ENCODE assay signal across 13 cellular contexts in the genomic region with DNA sequence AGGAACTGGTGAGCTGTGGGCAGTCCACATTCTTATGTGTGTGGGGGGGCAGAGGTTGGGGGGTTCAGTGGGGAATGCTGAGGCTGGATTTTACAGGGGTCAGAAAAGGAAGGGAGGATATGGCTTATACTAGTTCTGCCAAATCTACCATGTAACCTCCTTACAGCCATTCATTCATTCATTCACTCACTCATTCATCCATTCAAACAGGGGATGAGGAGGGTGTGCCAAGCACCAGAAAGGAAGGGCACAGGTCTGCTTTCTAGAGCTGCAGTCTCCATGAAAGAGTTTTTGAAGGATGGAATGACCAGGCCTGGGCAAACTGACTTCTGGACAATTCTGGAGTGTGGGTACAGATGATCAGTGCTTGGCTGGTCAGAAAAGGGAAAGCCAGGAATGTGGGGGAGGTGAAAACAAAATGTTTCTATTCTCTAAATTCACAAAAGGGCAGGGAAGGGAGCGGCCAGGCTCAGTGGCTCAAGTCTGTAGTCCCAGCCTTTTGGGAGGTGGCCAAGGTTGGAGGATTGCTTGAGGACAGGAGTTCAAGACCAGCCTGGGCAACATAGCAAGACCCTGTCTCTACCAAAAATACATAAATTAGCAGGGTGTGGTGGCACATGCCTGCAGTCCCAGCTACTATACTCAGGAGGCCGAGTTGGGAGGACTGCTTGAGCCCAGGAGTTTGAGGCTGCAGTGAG.
"Had no signal": no experiment of that assay in that cellular context is flagged by ENCODE, and none has a peak within 500 bp of the region (broad histone marks: within the 10 kb centered on the region; RNA-seq: fewer than 3 reads in every experiment).

No MANE protein-coding gene starts in this region.

- ATAC-seq: gastroesophageal sphincter had no signal

- H3K9ac ChIP-seq: neural progenitor cell, parathyroid adenoma had no signal

- H3K36me3 Mint-ChIP-seq: naive B cell, neural progenitor cell, type B pancreatic cell had no signal

- H3K36me3 ChIP-seq: gastroesophageal sphincter, neural progenitor cell had no signal

- H3K27me3 ChIP-seq: gastroesophageal sphincter, neural progenitor cell had no signal

- H3K9me3 ChIP-seq: gastroesophageal sphincter had no signal

- H3K4me2 ChIP-seq: neural progenitor cell had no signal

- H3K4me3 Mint-ChIP-seq: activated naive CD4-positive, alpha-beta T cell treated with anti-CD3 and anti-CD28 coated beads for 36 hours; activated T-helper 17 cell treated with anti-CD3 and anti-CD28 coated beads, Interleukin-2, amount 50 U/mL, for 72 hours; neural progenitor cell; type B pancreatic cell had no signal

- H3K27ac ChIP-seq: gastroesophageal sphincter, neural progenitor cell, parathyroid adenoma had no signal

- H3K79me2 ChIP-seq: parathyroid adenoma had no signal

- H3K9me3 Mint-ChIP-seq: activated T-helper 17 cell treated with anti-CD3 and anti-CD28 coated beads, Interleukin-2, amount 50 U/mL, for 72 hours; type B pancreatic cell had no signal

- H3K4me1 ChIP-seq: parathyroid adenoma had no signal

- H3K27me3 Mint-ChIP-seq: activated T-helper 17 cell treated with anti-CD3 and anti-CD28 coated beads, Interleukin-2, amount 50 U/mL, for 72 hours; type B pancreatic cell had no signal

- H3K4me3 ChIP-seq: gastroesophageal sphincter, lung, neural progenitor cell had no signal

- H2AFZ ChIP-seq: neural progenitor cell, parathyroid adenoma had no signal

- DNase-seq: activated CD4-positive, alpha-beta T cell treated with anti-CD3 and anti-CD28 coated beads, Interleukin-2, amount 50 U/mL, for 1 hour; activated T-cell treated with anti-CD3 and anti-CD28 coated beads for 4 hours; islet precursor cell; naive B cell; stimulated activated naive B cell treated with anti-CD40 and anti-IgM and Interleukin-4, amounts not matched to agents 10 μg/mL and 1 μg/mL and 100 μg/mL, for 72 hours; T-helper 9 cell had no signal

- H3K27ac Mint-ChIP-seq: activated naive CD4-positive, alpha-beta T cell treated with anti-CD3 and anti-CD28 coated beads for 36 hours; activated T-helper 17 cell treated with anti-CD3 and anti-CD28 coated beads, Interleukin-2, amount 50 U/mL, for 72 hours; stimulated activated naive B cell treated with anti-CD40 and anti-IgM and Interleukin-4, amounts not matched to agents 10 μg/mL and 1 μg/mL and 100 μg/mL, for 72 hours; type B pancreatic cell had no signal
